Comparison of ENCODE assay signal across 22 cellular contexts in the genomic region with DNA sequence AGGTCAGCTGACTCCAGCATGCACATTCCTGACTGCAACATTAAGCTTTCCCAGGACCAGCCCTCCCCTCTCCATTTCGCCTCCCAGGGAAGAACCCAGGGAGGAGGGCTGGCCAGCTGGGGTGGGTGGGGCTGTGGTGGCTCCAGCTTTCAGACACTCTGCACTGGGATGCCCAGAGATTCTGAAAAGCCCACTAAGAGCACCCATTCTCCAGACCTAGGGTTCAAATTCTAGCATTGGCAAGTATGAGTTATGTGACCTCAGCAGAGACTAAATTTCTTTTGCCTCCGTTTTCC. TPM values are rescaled to one million over a fixed set of nuclear protein-coding genes. Genes with fewer than 3 reads are reported as not detected.
A peak's percentile ranks its signal among the peaks of the same experiment; 100 is the strongest.
DNase-seq lines count a peak whose midpoint lies in the region; ATAC-seq and TF ChIP-seq lines count a peak whose summit lies in the region.
"Had no signal": no experiment of that assay in that cellular context is flagged by ENCODE, and none has a peak within 500 bp of the region (broad histone marks: within the 10 kb centered on the region; RNA-seq: fewer than 3 reads in every experiment).

No MANE protein-coding gene starts in this region.

- H3K79me2 ChIP-seq in SK-N-SH (ENCODE audit: insufficient read depth): no peaks in the 10 kb centered on the region
- no peaks in the 10 kb centered on the region for H3K79me2 ChIP-seq in H9 (ENCODE audit: insufficient read depth, low read length)

- H2BK20ac ChIP-seq in H9 (ENCODE audit: low read depth, low read length, poor library complexity, severe bottlenecking): no peak overlapping the region

- H3K4ac ChIP-seq in H9 (ENCODE audit: low read depth, low read length): no peak overlapping the region

- no peak overlapping the region for H2BK120ac ChIP-seq in H9 (ENCODE audit: low read depth, low read length, poor library complexity, severe bottlenecking)

- no peak overlapping the region for H3K56ac ChIP-seq in H9 (ENCODE audit: insufficient read length, low read depth, low read length)

- H3K27ac Mint-ChIP-seq in H9: no peak overlapping the region
- H3K27ac Mint-ChIP-seq: naive thymus-derived CD8-positive, alpha-beta T cell had no signal

- intact Hi-C loops in sigmoid colon (cut with DNase I): no loop called here

- no peak overlapping the region for H3K18ac ChIP-seq in H9 (ENCODE audit: insufficient read length, low read depth, low read length)

- H2BK5ac ChIP-seq in H9 (ENCODE audit: insufficient read length, low read length): no peak overlapping the region

- no peak overlapping the region for H3K27ac ChIP-seq in SK-N-SH (ENCODE audit: low read depth in 2 of 2, low read length in 1 of 2)
- no peak overlapping the region for H3K27ac ChIP-seq in H9 (ENCODE audit: insufficient read length, low read depth, low read length)
- no peak overlapping the region for H3K27ac ChIP-seq in coronary artery
- no peak overlapping the region for H3K27ac ChIP-seq in sigmoid colon
- H3K27ac ChIP-seq: adrenal gland, Peyer's patch, stomach, tibial nerve had no signal

- H2AFZ ChIP-seq in SK-N-SH (ENCODE audit: low read depth) (no peak overlapping the region), H9 (ENCODE audit: low read length) (no peak overlapping the region)

- no peak overlapping the region for H2BK12ac ChIP-seq in H9 (ENCODE audit: insufficient read length, low read depth, low read length)

- H4K91ac ChIP-seq in H9 (ENCODE audit: insufficient read length, low read depth, low read length): no peak overlapping the region

- WGBS in SK-N-SH (ENCODE audit: low lambda C conversion rate): 41% methylated on average over 2 of the region's 2 CpGs
- WGBS in H9 (ENCODE audit: extremely low coverage, insufficient read length, low lambda C conversion rate): no CpG with 5 or more reads among the region's 2 CpGs
- WGBS in sigmoid colon, 2 donors: 25 to 51% methylated on average over 2 of the region's 2 CpGs

- H3K9me3 ChIP-seq in SK-N-SH: no peaks in the 10 kb centered on the region
- H3K9me3 ChIP-seq in H9 (ENCODE audit: control insufficient read depth, low read depth, low read length): no peaks in the 10 kb centered on the region
- H3K9me3 ChIP-seq in sigmoid colon: no peaks in the 10 kb centered on the region
- H3K9me3 ChIP-seq: adrenal gland, Peyer's patch, stomach, tibial nerve had no signal

- H3T11ph ChIP-seq in H9 (ENCODE audit: low read length): no peak overlapping the region

- peaks cover 75% of the 10 kb centered on the region for H3K27me3 ChIP-seq in SK-N-SH (ENCODE audit: insufficient read depth)
- peaks cover 26% of the 10 kb centered on the region for H3K27me3 ChIP-seq in H9 (ENCODE audit: insufficient read depth, low read length)
- peaks cover 8 to 81% (median 48%) of the 10 kb centered on the region in 3 donors for H3K27me3 ChIP-seq in sigmoid colon

- no peak overlapping the region for H3K14ac ChIP-seq in H9 (ENCODE audit: insufficient read depth, low read length)

- H3K4me3 ChIP-seq in SK-N-SH (ENCODE audit: low read depth in 2 of 2, low read length in 1 of 2) (no peak overlapping the region), coronary artery (no peak overlapping the region), sigmoid colon (no peak overlapping the region)
- H3K4me3 ChIP-seq: adrenal gland, Peyer's patch, stomach, tibial nerve had no signal

- no peaks in the 10 kb centered on the region for H4K20me1 ChIP-seq in SK-N-SH (ENCODE audit: insufficient read depth)
- no peaks in the 10 kb centered on the region for H4K20me1 ChIP-seq in H9 (ENCODE audit: control insufficient read depth, insufficient read depth, insufficient read length)

- POLR2A ChIA-PET in SK-N-SH (lab: Yijun Ruan, JAX): no interaction called here

- H3K9me2 ChIP-seq in SK-N-SH: no peaks in the 10 kb centered on the region

- no peak for TF ChIP-seq POLR2A in sigmoid colon (IDR thresholded peaks at IDR 0.05)

- H3K9ac ChIP-seq in SK-N-SH (no peak overlapping the region), H9 (ENCODE audit: extremely low read depth, insufficient read length, low read length) (no peak overlapping the region)

- peaks cover 0 to 3% of the 10 kb centered on the region in 2 experiments; a peak in 2 of 5 replicates for H3K9me3 Mint-ChIP-seq in H9
- H3K9me3 Mint-ChIP-seq: naive thymus-derived CD8-positive, alpha-beta T cell had no signal

- H4K8ac ChIP-seq in H9 (replicated peaks; ENCODE audit: insufficient read length, low read depth, low read length): no peak overlapping the region

- H2BK15ac ChIP-seq in H9 (ENCODE audit: low read depth, low read length): no peak overlapping the region

- no peak overlapping the region; a peak in 1 of 5 replicates for H3K4me3 Mint-ChIP-seq in H9
- H3K4me3 Mint-ChIP-seq: naive thymus-derived CD8-positive, alpha-beta T cell had no signal

- ATAC-seq in SK-N-SH treated with all-trans-retinoic acid at 6 μM for 48 hours (no peak), HG02678 (IDR thresholded peaks at IDR 0.05; ENCODE audit: unreplicated experiment) (no peak), HG03039 (IDR thresholded peaks at IDR 0.05; ENCODE audit: unreplicated experiment) (no peak)
- ATAC-seq: naive thymus-derived CD8-positive, alpha-beta T cell had no signal

- H4K5ac ChIP-seq in H9 (ENCODE audit: insufficient read length, low read depth, low read length): no peak overlapping the region

- H3K79me1 ChIP-seq in H9 (ENCODE audit: insufficient read depth, low read depth, low read length, poor library complexity, severe bottlenecking): no peaks in the 10 kb centered on the region

- H3K4me1 ChIP-seq in SK-N-SH (ENCODE audit: control insufficient read depth in 1 of 2, insufficient read depth in 2 of 2, low read depth in 1 of 2, low read length in 1 of 2) (no peaks in the 10 kb centered on the region; a peak in 1 of 4 replicates), H9 (ENCODE audit: insufficient read depth, low read length) (no peaks in the 10 kb centered on the region), sigmoid colon (peaks cover 0 to 10% (median 9%) of the 10 kb centered on the region in 4 donors)
- H3K4me1 ChIP-seq: adrenal gland, Peyer's patch had no signal

- peaks cover 7 to 42% of the 10 kb centered on the region in 2 experiments for H3K4me1 Mint-ChIP-seq in H9

- H3K4me2 ChIP-seq in SK-N-SH (no peak overlapping the region), H9 (ENCODE audit: insufficient read depth, insufficient read length, low read length) (no peak overlapping the region)

- TF ChIP-seq CTCF in SK-N-SH (IDR thresholded peaks at IDR 0.05): no peak
- no peak for TF ChIP-seq CTCF in H9 (conservative IDR thresholded peaks at IDR 0.05)
- no peak for TF ChIP-seq CTCF in coronary artery (IDR thresholded peaks at IDR 0.05)
- TF ChIP-seq CTCF in sigmoid colon (IDR thresholded peaks at IDR 0.05): no peak

- H3K27me3 Mint-ChIP-seq in H9 (ENCODE audit: low read depth): peaks cover 98% of the 10 kb centered on the region

- H3F3A ChIP-seq in SK-N-SH (replicated peaks; ENCODE audit: insufficient read depth): peaks cover 7% of the 10 kb centered on the region

- peak; percentile 21 for DNase-seq in SK-N-SH
- DNase-seq in H9: peak; percentile 23
- peak; percentile 56 for DNase-seq in coronary artery (ENCODE audit: low spot score)
- DNase-seq in sigmoid colon: peak; percentile 20
- no peak for DNase-seq in NCI-H524 treated with DMSO at 0.1 percent for 48 hours (lab: John Stamatoyannopoulos, UW)
- DNase-seq: activated CD4-positive, alpha-beta T cell treated with anti-CD3 and anti-CD28 coated beads, Interleukin-2, amount 50 U/mL, for 1 hour; activated gamma-delta T cell treated with Interleukin-2 at 50 U/mL for 16 hours; cortex of kidney; naive thymus-derived CD8-positive, alpha-beta T cell; NCI-H1417 treated with DMSO at 0.1 percent for 48 hours; stomach; T-helper 2 cell had no signal

- TF ChIP-seq EP300 in SK-N-SH (IDR thresholded peaks at IDR 0.05; ENCODE audit: borderline replicate concordance in 1 of 2, low read depth in 1 of 2, low read length in 1 of 2): no peak
- TF ChIP-seq EP300 in sigmoid colon (IDR thresholded peaks at IDR 0.05): no peak

- H3K23me2 ChIP-seq in H9 (ENCODE audit: insufficient read length, low read depth, low read length, poor library complexity, severe bottlenecking): no peaks in the 10 kb centered on the region

- TF ChIP-seq RAD21 in SK-N-SH (IDR thresholded peaks at IDR 0.05; ENCODE audit: low read length): no peak

- CTCF ChIA-PET in SK-N-SH (lab: Yijun Ruan, JAX): interaction anchor here (1.1 to 55.0 kb wide), 6 partner anchors 6 to 431 kb away, joined by 3 to 1665 read pairs (median 615); a partner anchor contains a TSS

- H3K36me3 ChIP-seq in SK-N-SH (replicated peaks in 1 of 2; ENCODE audit: control insufficient read depth in 1 of 2, insufficient read depth in 2 of 2, low read length in 1 of 2) (no peaks in the 10 kb centered on the region), sigmoid colon (no peaks in the 10 kb centered on the region)
- H3K36me3 ChIP-seq: adrenal gland, Peyer's patch, stomach, tibial nerve had no signal

- no peak overlapping the region for H2AK5ac ChIP-seq in H9 (ENCODE audit: insufficient read length, low read length)

- no peak overlapping the region for H3K23ac ChIP-seq in H9 (ENCODE audit: insufficient read length, low read depth, low read length)

- H3K36me3 Mint-ChIP-seq in H9 (ENCODE audit: insufficient read depth in 1 of 3, low read depth in 3 of 3): no peaks in the 10 kb centered on the region
- H3K36me3 Mint-ChIP-seq: naive thymus-derived CD8-positive, alpha-beta T cell had no signal

TF ChIP-seq in SK-N-SH, 30 proteins besides CTCF, POLR2A, EP300 and RAD21 (continues in another document):
- TF ChIP-seq ELF1 (IDR thresholded peaks at IDR 0.05): no peak

TF ChIP-seq in SK-N-SH treated with all-trans-retinoic acid at 6 μM for 48 hours, 23 proteins besides CTCF, POLR2A, EP300 and RAD21 (continues in another document):
- no peak for TF ChIP-seq BACH2 (CRISPR knock-in tag; IDR thresholded peaks at IDR 0.05; ENCODE audit: borderline replicate concordance)

RNA-seq across cellular contexts. Expression of a gene that starts 7.8 kb away (rescaled TPM):
- not detected in 2 replicates for polyA plus RNA-seq in SK-N-SH (2012; rRNA removed)
- polyA plus RNA-seq in SK-N-SH (2012; cell fraction: cytosol; rRNA removed): not detected in 2 replicates
- not detected in 2 replicates for polyA plus RNA-seq in SK-N-SH (2012; cell fraction: nucleus; rRNA removed)
- 1.1 and 1.2 TPM in 2 replicates for total RNA-seq in H9 (2021)
- under 1 TPM in 1 of 4 donors, not detected in 3; 0.27 TPM for total RNA-seq in sigmoid colon
- under 1 TPM in 1 of 3 donors, not detected in 2; 0.07 TPM for polyA plus RNA-seq in sigmoid colon
- total RNA-seq: A673, glomerular endothelial cell, MCF 10A, osteocyte, Peyer's patch, stomach had no signal

RNA-seq across cellular contexts. Expression of a gene that starts 18.2 kb away (rescaled TPM):
- polyA plus RNA-seq in SK-N-SH (2012; rRNA removed): 0.03 and 0.10 TPM in 2 replicates
- not detected in 2 replicates for polyA plus RNA-seq in SK-N-SH (2012; cell fraction: cytosol; rRNA removed)
- polyA plus RNA-seq in SK-N-SH (2012; cell fraction: nucleus; rRNA removed): 0.11 and 0.14 TPM in 2 replicates
- total RNA-seq in H9 (2021): 1.7 and 2.5 TPM in 2 replicates
- total RNA-seq in sigmoid colon: not detected
- under 1 TPM in 1 of 3 donors, not detected in 2; 0.34 TPM for polyA plus RNA-seq in sigmoid colon
- total RNA-seq: glomerular endothelial cell, osteocyte, Peyer's patch, stomach, tibial nerve had no signal
